ENCODE assay signal across 20 cellular contexts in genomic region chr2:2530334-2530733, GRCh38.
DNase-seq lines count a peak whose midpoint lies in the region; ATAC-seq, FAIRE-seq and TF ChIP-seq lines count a peak whose summit lies in the region.
"Had no signal": no experiment of that assay in that cellular context is flagged by ENCODE, and none has a peak within 500 bp of the region (broad histone marks: within the 10 kb centered on the region; RNA-seq: fewer than 3 reads in every experiment).

No MANE protein-coding gene starts in this region.

- H3K4me2 ChIP-seq in H9 (ENCODE audit: insufficient read depth, insufficient read length, low read length): no peak overlapping the region

- H2BK12ac ChIP-seq in H9 (ENCODE audit: insufficient read length, low read depth, low read length): no peak overlapping the region

- CTCF ChIA-PET in MCF 10A (lab: Yijun Ruan, JAX): no interaction called here

- no peak overlapping the region for H3K23ac ChIP-seq in H9 (ENCODE audit: insufficient read length, low read depth, low read length)

- no peak overlapping the region for H3K4me3 ChIP-seq in kidney (ENCODE audit: low read length in 2 of 2)
- no peak overlapping the region for H3K4me3 ChIP-seq in foreskin fibroblast (ENCODE audit: low read depth in 1 of 2, low read length in 2 of 2)
- no peak overlapping the region for H3K4me3 ChIP-seq in upper lobe of right lung

- H3K23me2 ChIP-seq in H9 (ENCODE audit: insufficient read length, low read depth, low read length, poor library complexity, severe bottlenecking): no peaks in the 10 kb centered on the region

- H3K27me3 ChIP-seq in H9 (ENCODE audit: insufficient read depth, low read length) (no peaks in the 10 kb centered on the region), upper lobe of right lung (no peaks in the 10 kb centered on the region)

- no peak overlapping the region for H3K9ac ChIP-seq in H9 (ENCODE audit: extremely low read depth, insufficient read length, low read length)
- no peak overlapping the region for H3K9ac ChIP-seq in kidney (ENCODE audit: low read length in 2 of 2)

- H3K4me1 ChIP-seq in H9 (ENCODE audit: insufficient read depth, low read length): no peaks in the 10 kb centered on the region
- peaks cover 0 to 4% of the 10 kb centered on the region in 2 donors for H3K4me1 ChIP-seq in kidney (ENCODE audit: control insufficient read depth in 1 of 2, insufficient read depth in 1 of 2, low read depth in 1 of 2, low read length in 2 of 2)
- no peaks in the 10 kb centered on the region for H3K4me1 ChIP-seq in upper lobe of right lung

- H3K79me2 ChIP-seq in H9 (ENCODE audit: insufficient read depth, low read length): no peaks in the 10 kb centered on the region

- POLR2A ChIA-PET in MCF 10A (lab: Yijun Ruan, JAX): no interaction called here

- H3K4ac ChIP-seq in H9 (ENCODE audit: low read depth, low read length): no peak overlapping the region

- no CpG with 5 or more reads among the region's 10 CpGs for WGBS in H9 (ENCODE audit: extremely low coverage, insufficient read length, low lambda C conversion rate)

- TF ChIP-seq CTCF in H9 (conservative IDR thresholded peaks at IDR 0.05) (peak; percentile 50; the same call in 2 of the 3 replicates), kidney (IDR thresholded peaks at IDR 0.05; ENCODE audit: borderline replicate concordance, extremely low read depth, insufficient read depth) (no peak), foreskin fibroblast (IDR thresholded peaks at IDR 0.05; ENCODE audit: low read depth, low read length) (no peak), MCF 10A (IDR thresholded peaks at IDR 0.05; ENCODE audit: unreplicated experiment) (no peak), upper lobe of right lung (IDR thresholded peaks at IDR 0.05) (no peak)

- H2AK5ac ChIP-seq in H9 (ENCODE audit: insufficient read length, low read length): no peak overlapping the region

- H3T11ph ChIP-seq in H9 (ENCODE audit: low read length): no peak overlapping the region

- peaks cover 0 to 2% of the 10 kb centered on the region in 2 experiments; a peak in 2 of 5 replicates for H3K9me3 Mint-ChIP-seq in H9
- peaks cover 8% of the 10 kb centered on the region for H3K9me3 Mint-ChIP-seq in MCF 10A (ENCODE audit: unreplicated experiment)
- H3K9me3 Mint-ChIP-seq: T-helper 2 cell treated with Interferon-gamma antibody and Interleukin-4, amounts not matched to agents 5 μg/mL and 100 μg/mL, for 36 hours had no signal

- in situ Hi-C loops in G401 (cut with HindIII; ENCODE audit: low sequenced_read_pairs) (no loop called here), SK-MEL-5 (cut with HindIII; ENCODE audit: low pct_unique_long_range_greater_than_20kb, low sequenced_read_pairs) (no loop called here)

- no peak overlapping the region for H3K18ac ChIP-seq in H9 (ENCODE audit: insufficient read length, low read depth, low read length)

- FAIRE-seq in kidney (lab: Jason Lieb, UNC): no peak
- FAIRE-seq: GM19239, HTR-8/SVneo had no signal

- H2BK20ac ChIP-seq in H9 (ENCODE audit: low read depth, low read length, poor library complexity, severe bottlenecking): no peak overlapping the region

- H3K4me3 Mint-ChIP-seq in H9 (no peak overlapping the region), MCF 10A (ENCODE audit: unreplicated experiment) (no peak overlapping the region)
- H3K4me3 Mint-ChIP-seq: T-helper 2 cell treated with Interferon-gamma antibody and Interleukin-4, amounts not matched to agents 5 μg/mL and 100 μg/mL, for 36 hours had no signal

- ATAC-seq in HG02763 (IDR thresholded peaks at IDR 0.05; ENCODE audit: unreplicated experiment): no peak
- no peak for ATAC-seq in upper lobe of right lung

- H3K4me1 Mint-ChIP-seq in H9 (no peaks in the 10 kb centered on the region), MCF 10A (ENCODE audit: insufficient read depth, unreplicated experiment) (no peaks in the 10 kb centered on the region)

- no peaks in the 10 kb centered on the region for H4K20me1 ChIP-seq in H9 (ENCODE audit: control insufficient read depth, insufficient read depth, insufficient read length)

- no peak overlapping the region for H4K91ac ChIP-seq in H9 (ENCODE audit: insufficient read length, low read depth, low read length)

- H3K27ac ChIP-seq in H9 (ENCODE audit: insufficient read length, low read depth, low read length) (no peak overlapping the region), kidney (ENCODE audit: low read depth in 2 of 2, low read length in 2 of 2) (no peak overlapping the region), upper lobe of right lung (no peak overlapping the region)
- H3K27ac ChIP-seq: RWPE1 had no signal

- H2BK15ac ChIP-seq in H9 (ENCODE audit: low read depth, low read length): no peak overlapping the region

- H3K79me1 ChIP-seq in H9 (ENCODE audit: insufficient read depth, low read depth, low read length, poor library complexity, severe bottlenecking): no peaks in the 10 kb centered on the region

- H3K36me3 ChIP-seq in kidney (ENCODE audit: control insufficient read depth in 1 of 2, insufficient read depth in 2 of 2, low read length in 2 of 2) (no peaks in the 10 kb centered on the region), upper lobe of right lung (no peaks in the 10 kb centered on the region)

- H2BK5ac ChIP-seq in H9 (ENCODE audit: insufficient read length, low read length): no peak overlapping the region

- H3K27ac Mint-ChIP-seq in H9 (no peak overlapping the region), MCF 10A (ENCODE audit: low read depth, unreplicated experiment) (no peak overlapping the region)
- H3K27ac Mint-ChIP-seq: T-helper 2 cell treated with Interferon-gamma antibody and Interleukin-4, amounts not matched to agents 5 μg/mL and 100 μg/mL, for 36 hours had no signal

- BruUV-seq in MCF 10A (replicated peaks; lab: Mats Ljungman, UMichigan): no TSS peak

- DNase-seq in G401 (ENCODE audit: low spot score) (peak; percentile 85), H9 (peak; percentile 56), SK-MEL-5 (ENCODE audit: low read depth, low spot score) (peak; percentile 25), kidney (peak; percentile 16), foreskin fibroblast (no peak), MCF 10A (ENCODE audit: unreplicated experiment) (no peak), upper lobe of right lung (no peak)
- DNase-seq: ACHN, AML-193, COR-L47, DMS53, MV-4-11, NCI-H1417 treated with DMSO at 0.1 percent for 48 hours, NCI-H2029 treated with DMSO at 0.1 percent for 48 hours, NCI-H510A treated with DMSO at 0.1 percent for 48 hours had no signal

- 0 out of 2 replicates have a peak, but pooled peaks cover 2% of the 10 kb centered on the region for H3K27me3 Mint-ChIP-seq in H9 (ENCODE audit: low read depth)
- no peaks in the 10 kb centered on the region for H3K27me3 Mint-ChIP-seq in MCF 10A (ENCODE audit: insufficient read depth, unreplicated experiment)

- no peak overlapping the region for H3K14ac ChIP-seq in H9 (ENCODE audit: insufficient read depth, low read length)

- no peak overlapping the region for H2BK120ac ChIP-seq in H9 (ENCODE audit: low read depth, low read length, poor library complexity, severe bottlenecking)

- no peak overlapping the region for H4K5ac ChIP-seq in H9 (ENCODE audit: insufficient read length, low read depth, low read length)

- H3K9me3 ChIP-seq in H9 (ENCODE audit: control insufficient read depth, low read depth, low read length) (no peaks in the 10 kb centered on the region), kidney (ENCODE audit: control insufficient read depth in 1 of 2, low read length in 2 of 2) (no peaks in the 10 kb centered on the region), upper lobe of right lung (no peaks in the 10 kb centered on the region)

- no peaks in the 10 kb centered on the region; a peak in 2 of 7 replicates for H3K36me3 Mint-ChIP-seq in H9 (ENCODE audit: insufficient read depth in 1 of 3, low read depth in 3 of 3)
- H3K36me3 Mint-ChIP-seq in MCF 10A (ENCODE audit: insufficient read depth, unreplicated experiment): no peaks in the 10 kb centered on the region

- H2AFZ ChIP-seq in H9 (ENCODE audit: low read length): no peak overlapping the region

- H3K56ac ChIP-seq in H9 (ENCODE audit: insufficient read length, low read depth, low read length): no peak overlapping the region

- intact Hi-C loops in kidney (cut with DNase I): no loop called here
- intact Hi-C loops in MCF 10A (cut with micrococcal nuclease): no loop called here
- intact Hi-C loops in upper lobe of right lung (cut with DNase I): no loop called here

- H4K8ac ChIP-seq in H9 (replicated peaks; ENCODE audit: insufficient read length, low read depth, low read length): no peak overlapping the region

Comparison
In these comparisons a context has a peak if more than half of its experiments do, and no peak if none do; other contexts are left out.
1. DNase-seq: peak in G401 (single experiment), H9 (single experiment), SK-MEL-5 (single experiment) and kidney (single experiment); none in foreskin fibroblast (0 of 2), MCF 10A (single experiment) and upper lobe of right lung (single experiment).